17 cellular contexts compared by ENCODE assay signal in genomic region chr5:134022333-134022732, GRCh38. TPM values are rescaled to one million over a fixed set of nuclear protein-coding genes. Genes with fewer than 3 reads are reported as not detected.
A peak's percentile ranks its signal among the peaks of the same experiment; 100 is the strongest.
DNase-seq lines count a peak whose midpoint lies in the region; ATAC-seq and TF ChIP-seq lines count a peak whose summit lies in the region.
"Had no signal": no experiment of that assay in that cellular context is flagged by ENCODE, and none has a peak within 500 bp of the region (broad histone marks: within the 10 kb centered on the region; RNA-seq: fewer than 3 reads in every experiment).

No MANE protein-coding gene starts in this region.

- H4K20me1 ChIP-seq in GM23338 (replicated peaks; ENCODE audit: insufficient read depth): no peaks in the 10 kb centered on the region

- H3K9me3 ChIP-seq in lower lobe of right lung: no peaks in the 10 kb centered on the region

- H2AFZ ChIP-seq in GM23338: peak overlapping the region; percentile 47

- H3K27ac Mint-ChIP-seq in GM23338: no peak overlapping the region
- H3K27ac Mint-ChIP-seq: H9, T-helper 17 cell had no signal

- H3K27me3 ChIP-seq in GM23338 (ENCODE audit: insufficient read depth): no peaks in the 10 kb centered on the region
- H3K27me3 ChIP-seq in lower lobe of right lung (ENCODE audit: low read depth): peaks cover 3% of the 10 kb centered on the region

- H3K9me2 ChIP-seq in GM23338 (ENCODE audit: insufficient read depth): no peaks in the 10 kb centered on the region

- TF ChIP-seq CTCF in GM23338 (conservative IDR thresholded peaks at IDR 0.05; ENCODE audit: low read depth in 2 of 2) (no peak), lower lobe of right lung (IDR thresholded peaks at IDR 0.05) (no peak)

- ATAC-seq in GM23338 (no peak), lower lobe of right lung (no peak)
- ATAC-seq in activated CD4-positive, CD25-positive, alpha-beta regulatory T cell treated with anti-CD3 and anti-CD28 coated beads, Interleukin-2, amount 50 U/mL, for 24 hours: no peak
- ATAC-seq: T-helper 17 cell had no signal

- H3F3A ChIP-seq in GM23338 (replicated peaks; ENCODE audit: low read depth): no peaks in the 10 kb centered on the region

- no peaks in the 10 kb centered on the region for H3K36me3 Mint-ChIP-seq in GM23338 (ENCODE audit: low read depth)

- no peak overlapping the region for H3K4me3 ChIP-seq in GM23338
- H3K4me3 ChIP-seq in lower lobe of right lung: no peak overlapping the region

- no peak overlapping the region for H3K4me2 ChIP-seq in GM23338

- H3K4me1 ChIP-seq in GM23338 (ENCODE audit: insufficient read depth) (no peaks in the 10 kb centered on the region; the same call in 1 of the 2 replicates), lower lobe of right lung (no peaks in the 10 kb centered on the region)

- no peaks in the 10 kb centered on the region for H3K9me3 Mint-ChIP-seq in GM23338
- H3K9me3 Mint-ChIP-seq: H9 had no signal

- H3K27me3 Mint-ChIP-seq in GM23338 (ENCODE audit: insufficient read depth, low read depth, poor library complexity): peaks cover 14% of the 10 kb centered on the region

- no peaks in the 10 kb centered on the region for H3K79me2 ChIP-seq in GM23338 (replicated peaks; ENCODE audit: insufficient read depth)

- intact Hi-C loops in posterior cingulate gyrus (cut with DNase I): no loop called here
- intact Hi-C loops in lower lobe of right lung (cut with DNase I): no loop called here

- no peak overlapping the region for H3K27ac ChIP-seq in GM23338 (ENCODE audit: low read depth)
- H3K27ac ChIP-seq in lower lobe of right lung: no peak overlapping the region

- DNase-seq in GM23338 (ENCODE audit: low spot score) (no peak), NCI-H446 treated with DMSO at 0.1 percent for 48 hours (lab: John Stamatoyannopoulos, UW) (peak; percentile 87), RPMI7951 (ENCODE audit: low read depth) (peak; percentile 16), myocyte (ENCODE audit: low read depth) (peak; percentile 40), posterior cingulate gyrus (no peak), lower lobe of right lung (no peak)
- DNase-seq: AML-193, GDM1, H9, MM.1S, NCI-H1092, NCI-H1436 treated with DMSO at 0.1 percent for 48 hours, NCI-H2029, NCI-H748 treated with DMSO at 0.1 percent for 48 hours, OCI-M1, T-helper 17 cell had no signal

- no peak overlapping the region for H3K4me3 Mint-ChIP-seq in GM23338
- H3K4me3 Mint-ChIP-seq: H9 had no signal

- peaks cover 10% of the 10 kb centered on the region; the same call in 2 of the 3 replicates for H3K4me1 Mint-ChIP-seq in GM23338
- H3K4me1 Mint-ChIP-seq: T-helper 17 cell had no signal

- no peaks in the 10 kb centered on the region for H3K36me3 ChIP-seq in GM23338 (ENCODE audit: insufficient read depth)
- no peaks in the 10 kb centered on the region for H3K36me3 ChIP-seq in lower lobe of right lung

TF ChIP-seq in GM23338, 12 proteins besides CTCF, POLR2A, EP300 and RAD21 (continues in another document):
- TF ChIP-seq ZNF331 (CRISPR knock-in tag; IDR thresholded peaks at IDR 0.05; ENCODE audit: low read depth): no peak
- no peak for TF ChIP-seq ZNF462 (CRISPR knock-in tag; IDR thresholded peaks at IDR 0.05)
- TF ChIP-seq POLR2AphosphoS5 (IDR thresholded peaks at IDR 0.05; ENCODE audit: low read depth): no peak
- no peak for TF ChIP-seq CREB1 (CRISPR knock-in tag; IDR thresholded peaks at IDR 0.05; ENCODE audit: low read depth)
- TF ChIP-seq EZH2phosphoT487 (IDR thresholded peaks at IDR 0.05; ENCODE audit: unreplicated experiment): no peak
- no peak for TF ChIP-seq ETS1 (IDR thresholded peaks at IDR 0.05)
- no peak for TF ChIP-seq JUNB (IDR thresholded peaks at IDR 0.05; ENCODE audit: unreplicated experiment)
- no peak for TF ChIP-seq ZNF114 (CRISPR knock-in tag; IDR thresholded peaks at IDR 0.05)
- no peak for TF ChIP-seq STAT1 (IDR thresholded peaks at IDR 0.05; ENCODE audit: unreplicated experiment)

RNA-seq across cellular contexts. Expression of gene VDAC1, which starts 17.6 kb away (rescaled TPM):
- total RNA-seq in GM23338 (2014; rRNA removed; shearing (Covaris generic)): 329 and 363 TPM in 2 replicates
- 285 and 300 TPM in 2 replicates for polyA plus RNA-seq in GM23338 (2016; fragmentation: Nextera tagmentation; extraction: Ambion mirVana)
- total RNA-seq in RPMI7951 (2014; rRNA removed; shearing (Covaris generic)): 387 and 419 TPM in 2 replicates
- 402 and 504 TPM in 2 replicates for total RNA-seq in myocyte
- polyA plus RNA-seq in myocyte (2012): 326 TPM
- total RNA-seq in lower lobe of right lung: 125 TPM

RNA-seq across cellular contexts. Expression of gene C5orf15, which starts 53.9 kb away (rescaled TPM):
- total RNA-seq in GM23338 (2014; rRNA removed; shearing (Covaris generic)): 61.4 and 67.4 TPM in 2 replicates
- 28.6 and 37.7 TPM in 2 replicates for polyA plus RNA-seq in GM23338 (2016; fragmentation: Nextera tagmentation; extraction: Ambion mirVana)
- 213 and 256 TPM in 2 replicates for total RNA-seq in RPMI7951 (2014; rRNA removed; shearing (Covaris generic))
- total RNA-seq in myocyte: 106 and 113 TPM in 2 replicates
- polyA plus RNA-seq in myocyte (2012): 93.2 TPM
- 31.1 TPM for total RNA-seq in lower lobe of right lung

Comparison
In these comparisons a context has a peak if more than half of its experiments do, and no peak if none do; other contexts are left out.
1. DNase-seq: peak in NCI-H446 treated with DMSO at 0.1 percent for 48 hours (single experiment), RPMI7951 (single experiment) and myocyte (single experiment); none in GM23338 (single experiment), posterior cingulate gyrus (0 of 10) and lower lobe of right lung (single experiment).